Comparison of ENCODE assay signal across 14 cellular contexts in genomic region chr2:72128059-72128842, GRCh38. TPM values are rescaled to one million over a fixed set of nuclear protein-coding genes. Genes with fewer than 3 reads are reported as not detected.
"Had no signal": no experiment of that assay in that cellular context is flagged by ENCODE, and none has a peak within 500 bp of the region (broad histone marks: within the 10 kb centered on the region; RNA-seq: fewer than 3 reads in every experiment).

No MANE protein-coding gene starts in this region.

- ATAC-seq: esophagus mucosa; left colon; stimulated activated naive CD8-positive, alpha-beta T cell treated with anti-CD3 and anti-CD28 coated beads, Interleukin-15, Interleukin-2, amounts not matched to agents 100 U/mL and 50 U/mL, for 24 hours had no signal

- H3K27ac Mint-ChIP-seq: activated naive CD4-positive, alpha-beta T cell treated with anti-CD3 and anti-CD28 coated beads, Interleukin-2, amount 50 U/mL, for 24 hours; immature natural killer cell; nephron had no signal

- H3K4me3 ChIP-seq: testis had no signal

- H3K27ac ChIP-seq: testis had no signal

- H3K27me3 ChIP-seq: testis had no signal

- H3K36me3 Mint-ChIP-seq: activated naive CD4-positive, alpha-beta T cell treated with anti-CD3 and anti-CD28 coated beads, Interleukin-2, amount 50 U/mL, for 24 hours; immature natural killer cell had no signal

- H3K9me3 Mint-ChIP-seq: activated naive CD4-positive, alpha-beta T cell treated with anti-CD3 and anti-CD28 coated beads, Interleukin-2, amount 50 U/mL, for 24 hours; central memory CD8-positive, alpha-beta T cell; immature natural killer cell; nephron had no signal

- H3K4me3 Mint-ChIP-seq: activated naive CD4-positive, alpha-beta T cell treated with anti-CD3 and anti-CD28 coated beads, Interleukin-2, amount 50 U/mL, for 24 hours; central memory CD8-positive, alpha-beta T cell; immature natural killer cell; nephron had no signal

- H3K9me3 ChIP-seq: testis had no signal

- H3K4me1 Mint-ChIP-seq: activated naive CD4-positive, alpha-beta T cell treated with anti-CD3 and anti-CD28 coated beads, Interleukin-2, amount 50 U/mL, for 24 hours; central memory CD8-positive, alpha-beta T cell; immature natural killer cell had no signal

- DNase-seq: activated CD4-positive, alpha-beta T cell treated with anti-CD3 and anti-CD28 coated beads, Interleukin-2, amount 50 U/mL, for 4 hours; activated CD4-positive, CD25-positive, alpha-beta regulatory T cell; dermis blood vessel endothelial cell; immature natural killer cell; stimulated activated CD4-positive, alpha-beta T cell treated with anti-CD3 and anti-CD28 coated beads, Interleukin-4, amount 100 ng/mL, for 1 hour; stimulated activated CD8-positive, alpha-beta memory T cell treated with anti-CD3 and anti-CD28 coated beads, Interleukin-4, amount 100 ng/mL, for 48 hours; stimulated activated naive CD8-positive, alpha-beta T cell treated with anti-CD3 and anti-CD28 coated beads, Interleukin-15, Interleukin-2, amounts not matched to agents 100 U/mL and 50 U/mL, for 24 hours; T-helper 2 cell; testis had no signal

RNA-seq across cellular contexts. Expression of gene CYP26B1, which starts 19.4 kb away (rescaled TPM):
- polyA plus RNA-seq: immature natural killer cell had no signal
